In genomic region chrX:47218280-47218919, GRCh38 we compare ENCODE assay signal across 8 cellular contexts. TPM values are rescaled to one million over a fixed set of nuclear protein-coding genes. Genes with fewer than 3 reads are reported as not detected.
DNase-seq lines count a peak whose midpoint lies in the region; ATAC-seq and TF ChIP-seq lines count a peak whose summit lies in the region.

CDK16 (plus strand) TSS chrX:47218681; CDS start chrX:47223558, 4,877 bp downstream.

- H3K27me3 Mint-ChIP-seq in activated naive CD8-positive, alpha-beta T cell treated with anti-CD3 and anti-CD28 coated beads, Interleukin-2, amount 10 ng/mL, durations not matched to agents 7 days and 5 days, result no peaks in the 10 kb centered on the region

- peak within 1 kb of the TSS; percentile 92 for H4K91ac ChIP-seq in trophoblast cell (ENCODE audit: low read depth, low read length)

- peaks cover 38% of the 10 kb centered on the region for H3K79me2 ChIP-seq in SU-DHL-6 (ENCODE audit: insufficient read depth, low read length)
- H3K79me2 ChIP-seq in trophoblast cell (ENCODE audit: control insufficient read depth, insufficient read depth, low read length, poor library complexity), result peaks cover 15% of the 10 kb centered on the region

- peak within 1 kb of the TSS; percentile 91 for H2BK5ac ChIP-seq in trophoblast cell (ENCODE audit: low read depth, low read length, poor library complexity)

- WGBS in trophoblast cell (ENCODE audit: extremely low coverage, insufficient coverage, insufficient read length), result no CpG with 5 or more reads among the region's 61 CpGs
- 12% methylated on average over 60 of the region's 61 CpGs; no CpG with 5 or more reads in 1 of the 2 donors for WGBS in transverse colon (ENCODE audit: low coverage in 1 of 2), 2 donors

- peak within 1 kb of the TSS; percentile 81 for H2BK120ac ChIP-seq in trophoblast cell (ENCODE audit: insufficient read depth, low read length, poor library complexity)

- peak within 1 kb of the TSS; percentile 91 for H3K18ac ChIP-seq in trophoblast cell (ENCODE audit: low read length)

- H3K9ac ChIP-seq in SU-DHL-6 (ENCODE audit: low read length), result peak within 1 kb of the TSS; percentile 97
- H3K9ac ChIP-seq in trophoblast cell (ENCODE audit: low read length), result peak within 1 kb of the TSS; percentile 98

- no peaks in the 10 kb centered on the region for H3K9me2 ChIP-seq in SU-DHL-6 (replicated peaks; ENCODE audit: insufficient read depth, low read length)

- POLR2A ChIA-PET in activated naive CD8-positive, alpha-beta T cell treated with anti-CD3 and anti-CD28 coated beads, Interleukin-2, amount 10 ng/mL, durations not matched to agents 7 days and 5 days (lab: Charles Lee), result interaction anchor here (0.7 to 5.7 kb wide), 8 partner anchors 10 to 1784 kb away, joined by 3 to 49 read pairs (median 6); partner anchors contain the start of genes RBM10 and USP11

- H3K4ac ChIP-seq in trophoblast cell (ENCODE audit: low read depth, low read length), result peak within 1 kb of the TSS; percentile 92

- TF ChIP-seq POLR2A in transverse colon (IDR thresholded peaks at IDR 0.05), result peak; percentile 86

- peak; percentile 89 for DNase-seq in GM10266 (ENCODE audit: extremely low spot score)
- peak; percentile 46 for DNase-seq in NCI-H1048 (lab: John Stamatoyannopoulos, UW)
- DNase-seq in activated naive CD8-positive, alpha-beta T cell treated with anti-CD3 and anti-CD28 coated beads, Interleukin-2, amount 10 ng/mL, durations not matched to agents 7 days and 5 days, result peak; percentile 81
- peak; percentile 85 for DNase-seq in Right ventricle myocardium inferior (ENCODE audit: missing footprints)
- DNase-seq in trophoblast cell, result peak; percentile 61 to 92
- peak; percentile 86 for DNase-seq in transverse colon

- peak within 1 kb of the TSS; percentile 46 for H2AFZ ChIP-seq in SU-DHL-6 (ENCODE audit: low read depth, low read length, severe bottlenecking)
- H2AFZ ChIP-seq in trophoblast cell (ENCODE audit: insufficient read depth, low read length, poor library complexity), result peak within 1 kb of the TSS; percentile 82

- peaks cover 22% of the 10 kb centered on the region for H3K36me3 Mint-ChIP-seq in activated naive CD8-positive, alpha-beta T cell treated with anti-CD3 and anti-CD28 coated beads, Interleukin-2, amount 10 ng/mL, durations not matched to agents 7 days and 5 days

- no peaks in the 10 kb centered on the region for H3K9me3 Mint-ChIP-seq in activated naive CD8-positive, alpha-beta T cell treated with anti-CD3 and anti-CD28 coated beads, Interleukin-2, amount 10 ng/mL, durations not matched to agents 7 days and 5 days

- H3K36me3 ChIP-seq in SU-DHL-6 (ENCODE audit: low read length), result no peaks in the 10 kb centered on the region
- peaks cover 27 to 41% of the 10 kb centered on the region in 2 experiments for H3K36me3 ChIP-seq in trophoblast cell (ENCODE audit: control insufficient read depth in 1 of 2, insufficient read depth in 2 of 2, low read length in 2 of 2)
- H3K36me3 ChIP-seq in transverse colon, result peaks cover 0 to 10% (median 1%) of the 10 kb centered on the region in 4 donors

- peak within 1 kb of the TSS; percentile 98 for H3K27ac Mint-ChIP-seq in activated naive CD8-positive, alpha-beta T cell treated with anti-CD3 and anti-CD28 coated beads, Interleukin-2, amount 10 ng/mL, durations not matched to agents 7 days and 5 days

- H3K14ac ChIP-seq in trophoblast cell (ENCODE audit: low read length), result peak within 1 kb of the TSS; percentile 99

- in situ Hi-C loops in transverse colon (cut with MboI; ENCODE audit: low pct_ligation_motif_present in 1 of 4, low pct_unique_long_range_greater_than_20kb in 1 of 4, low sequenced_read_pairs in 3 of 4), result loop anchor here in 1 of 4 donors (25.0 kb wide), 1 partner anchor 319 kb away; no protein-coding TSS in a partner anchor

- H3K4me3 ChIP-seq in SU-DHL-6 (ENCODE audit: insufficient read depth, low read length, poor library complexity, severe bottlenecking) (peak within 1 kb of the TSS; percentile 69), trophoblast cell (ENCODE audit: low read depth, low read length) (peak within 1 kb of the TSS; percentile 96), transverse colon (peak within 1 kb of the TSS; percentile 83 to 99 (median 94))

- peak within 1 kb of the TSS; percentile 21 for H2BK12ac ChIP-seq in trophoblast cell (ENCODE audit: low read length)

- H3K4me1 ChIP-seq in trophoblast cell (ENCODE audit: control insufficient read depth in 1 of 2, insufficient read depth in 2 of 2, low read length in 2 of 2) (peaks cover 12 to 16% of the 10 kb centered on the region in 2 experiments), transverse colon (peaks cover 7 to 33% (median 20%) of the 10 kb centered on the region in 4 donors)

- H4K20me1 ChIP-seq in SU-DHL-6 (ENCODE audit: low read depth, low read length), result peaks cover 5% of the 10 kb centered on the region; the same call in 1 of the 2 replicates

- intact Hi-C loops in Right ventricle myocardium inferior (cut with DNase I), result loop anchor here (2.0 kb wide), 1 partner anchor 14 kb away; the partner anchor contains the start of gene USP11
- intact Hi-C loops in transverse colon (cut with DNase I; ENCODE audit: low total_unique reads), result no loop called here

- H3K4me2 ChIP-seq in SU-DHL-6 (ENCODE audit: low read depth, low read length, poor library complexity, severe bottlenecking), result peak within 1 kb of the TSS; percentile 78
- H3K4me2 ChIP-seq in trophoblast cell (ENCODE audit: low read length), result peak within 1 kb of the TSS; percentile 86

- ATAC-seq in HG02588 (IDR thresholded peaks at IDR 0.05; ENCODE audit: unreplicated experiment), result peak; percentile 39
- ATAC-seq in activated naive CD8-positive, alpha-beta T cell treated with anti-CD3 and anti-CD28 coated beads, Interleukin-2, amount 10 ng/mL, durations not matched to agents 7 days and 5 days (ENCODE audit: low read depth), result peak; percentile 42
- peak; percentile 77 for ATAC-seq in Right ventricle myocardium inferior

- no peak within 1 kb of the TSS for H3K23ac ChIP-seq in trophoblast cell (ENCODE audit: low read length)

- peaks cover 15% of the 10 kb centered on the region for H3F3A ChIP-seq in SU-DHL-6 (ENCODE audit: insufficient read depth)

- peak within 1 kb of the TSS; percentile 68 for H2AK5ac ChIP-seq in trophoblast cell (ENCODE audit: low read length)

- TF ChIP-seq CTCF in GM10266 (IDR thresholded peaks at IDR 0.05; ENCODE audit: control insufficient read depth, insufficient read depth, low read depth, missing control alignments) (no peak), SU-DHL-6 (IDR thresholded peaks at IDR 0.05; ENCODE audit: insufficient read depth, low read length, poor library complexity, severe bottlenecking) (no peak), transverse colon (IDR thresholded peaks at IDR 0.05) (peak in 1 of 5 experiments; percentile 28)

- peak within 1 kb of the TSS; percentile 69 for H4K12ac ChIP-seq in trophoblast cell (ENCODE audit: low read depth, low read length)

- no peak for TF ChIP-seq EP300 in transverse colon (IDR thresholded peaks at IDR 0.05; ENCODE audit: low read depth)

- H3K9me3 ChIP-seq in SU-DHL-6 (ENCODE audit: insufficient read depth, low read length), result no peaks in the 10 kb centered on the region
- peaks cover 4% of the 10 kb centered on the region for H3K9me3 ChIP-seq in trophoblast cell (ENCODE audit: insufficient read depth, low read depth, low read length)
- no peaks in the 10 kb centered on the region for H3K9me3 ChIP-seq in transverse colon

- peak within 1 kb of the TSS; percentile 87 for H3K27ac ChIP-seq in SU-DHL-6 (ENCODE audit: low read depth, low read length)
- H3K27ac ChIP-seq in trophoblast cell (ENCODE audit: low read depth, low read length), result peak within 1 kb of the TSS; percentile 71
- peak within 1 kb of the TSS; percentile 96 to 100 (median 99) for H3K27ac ChIP-seq in transverse colon

- peaks cover 29% of the 10 kb centered on the region for H3K4me1 Mint-ChIP-seq in activated naive CD8-positive, alpha-beta T cell treated with anti-CD3 and anti-CD28 coated beads, Interleukin-2, amount 10 ng/mL, durations not matched to agents 7 days and 5 days

- H3K79me1 ChIP-seq in trophoblast cell (ENCODE audit: low read length), result peaks cover 11% of the 10 kb centered on the region

- peak within 1 kb of the TSS; percentile 96 for H3K4me3 Mint-ChIP-seq in activated naive CD8-positive, alpha-beta T cell treated with anti-CD3 and anti-CD28 coated beads, Interleukin-2, amount 10 ng/mL, durations not matched to agents 7 days and 5 days

- peak within 1 kb of the TSS; percentile 41 for H4K8ac ChIP-seq in trophoblast cell (ENCODE audit: low read depth, low read length)

- H3K27me3 ChIP-seq in SU-DHL-6 (ENCODE audit: low read length), result no peaks in the 10 kb centered on the region
- no peaks in the 10 kb centered on the region for H3K27me3 ChIP-seq in trophoblast cell (ENCODE audit: insufficient read depth, low read length)
- no peaks in the 10 kb centered on the region for H3K27me3 ChIP-seq in transverse colon

RNA-seq across cellular contexts. Expression of gene CDK16, which starts in this region (rescaled TPM):
- 10 to 100 TPM; 62.3 to 67.1 TPM for total RNA-seq in activated naive CD8-positive, alpha-beta T cell treated with anti-CD3 and anti-CD28 coated beads, Interleukin-2, amount 10 ng/mL, durations not matched to agents 7 days and 5 days
- total RNA-seq in Right ventricle myocardium inferior, result 139 TPM
- polyA plus RNA-seq in trophoblast cell (2013), result 90.6 and 94.2 TPM in 2 replicates
- 100 to 1,000 TPM; 105 to 181 (median 151) TPM for total RNA-seq in transverse colon

Comparison
In these comparisons a context has a peak if more than half of its experiments do, and no peak if none do; other contexts are left out.
1. Peak in every context shown above with its lines: DNase-seq, ATAC-seq, H3K4me3 ChIP-seq and H3K27ac ChIP-seq.